22 cellular contexts compared by ENCODE assay signal in genomic region chr1:164644268-164644667, GRCh38.
DNase-seq lines count a peak whose midpoint lies in the region; TF ChIP-seq lines count a peak whose summit lies in the region.
"Had no signal": no experiment of that assay in that cellular context is flagged by ENCODE, and none has a peak within 500 bp of the region (broad histone marks: within the 10 kb centered on the region; RNA-seq: fewer than 3 reads in every experiment).

No MANE protein-coding gene starts in this region.

- no peak overlapping the region; the same call in 1 of the 2 replicates for H3K9ac ChIP-seq in SK-N-SH
- peak overlapping the region; percentile 69 for H3K9ac ChIP-seq in mesenchymal stem cell (ENCODE audit: low read length)
- no peak overlapping the region for H3K9ac ChIP-seq in smooth muscle cell (ENCODE audit: low read depth)

- no peaks in the 10 kb centered on the region for H3K27me3 ChIP-seq in A673 (replicated peaks; ENCODE audit: insufficient read depth, low read depth, low read length, poor library complexity)
- H3K27me3 ChIP-seq in SK-N-SH (ENCODE audit: insufficient read depth), result no peaks in the 10 kb centered on the region
- H3K27me3 ChIP-seq in mesenchymal stem cell (ENCODE audit: control insufficient read depth in 1 of 2, insufficient read depth in 1 of 2, low read length in 2 of 2), result no peaks in the 10 kb centered on the region
- H3K27me3 ChIP-seq in smooth muscle cell (ENCODE audit: low read depth), result no peaks in the 10 kb centered on the region
- H3K27me3 ChIP-seq in suprapubic skin, result no peaks in the 10 kb centered on the region
- H3K27me3 ChIP-seq: BE2C, breast epithelium, right lobe of liver had no signal

- no peak overlapping the region for H2BK5ac ChIP-seq in mesenchymal stem cell (ENCODE audit: low read depth, low read length, poor library complexity, severe bottlenecking)

- BruUV-seq in A673 (replicated peaks; lab: Mats Ljungman, UMichigan), result no TSS peak

- H3K23ac ChIP-seq in mesenchymal stem cell (ENCODE audit: low read length in 2 of 2), result no peak overlapping the region

- H3K9me3 ChIP-seq in A673 (ENCODE audit: low read depth, low read length, poor library complexity, severe bottlenecking), result no peaks in the 10 kb centered on the region
- no peaks in the 10 kb centered on the region for H3K9me3 ChIP-seq in SK-N-SH
- no peaks in the 10 kb centered on the region for H3K9me3 ChIP-seq in mesenchymal stem cell (ENCODE audit: control insufficient read depth, low read length)
- no peaks in the 10 kb centered on the region for H3K9me3 ChIP-seq in smooth muscle cell (replicated peaks; ENCODE audit: low read depth)
- H3K9me3 ChIP-seq in suprapubic skin, result no peaks in the 10 kb centered on the region
- H3K9me3 ChIP-seq: BE2C, breast epithelium, right lobe of liver had no signal

- no peak for TF ChIP-seq CTCF in A673 (conservative IDR thresholded peaks at IDR 0.05; ENCODE audit: low read depth, low read length)
- TF ChIP-seq CTCF in SK-N-SH (IDR thresholded peaks at IDR 0.05), result no peak
- TF ChIP-seq CTCF in smooth muscle cell (IDR thresholded peaks at IDR 0.05; ENCODE audit: borderline replicate concordance, insufficient read depth, poor library complexity, severe bottlenecking), result no peak
- TF ChIP-seq CTCF in suprapubic skin (IDR thresholded peaks at IDR 0.05), result no peak

- no peaks in the 10 kb centered on the region for H3K36me3 ChIP-seq in A673 (ENCODE audit: insufficient read depth, low read length, poor library complexity, severe bottlenecking)
- H3K36me3 ChIP-seq in SK-N-SH (replicated peaks in 1 of 2; ENCODE audit: control insufficient read depth in 1 of 2, insufficient read depth in 2 of 2, low read length in 1 of 2), result peaks cover 0 to 2% of the 10 kb centered on the region in 2 experiments
- H3K36me3 ChIP-seq in mesenchymal stem cell (ENCODE audit: control insufficient read depth in 1 of 2, insufficient read depth in 2 of 2, low read depth in 1 of 2, low read length in 2 of 2), result peaks cover 0 to 11% of the 10 kb centered on the region in 2 experiments
- no peaks in the 10 kb centered on the region for H3K36me3 ChIP-seq in smooth muscle cell (ENCODE audit: low read depth)
- no peaks in the 10 kb centered on the region for H3K36me3 ChIP-seq in suprapubic skin
- H3K36me3 ChIP-seq: BE2C, breast epithelium, right lobe of liver had no signal

- H3K27ac ChIP-seq in A673 (ENCODE audit: low read depth, low read length, poor library complexity, severe bottlenecking), result peak overlapping the region; percentile 87
- peak overlapping the region; percentile 75 to 78 for H3K27ac ChIP-seq in SK-N-SH (ENCODE audit: low read depth in 2 of 2, low read length in 1 of 2)
- no peak overlapping the region for H3K27ac ChIP-seq in mesenchymal stem cell (ENCODE audit: low read length, poor library complexity, severe bottlenecking)
- peak overlapping the region; percentile 63 for H3K27ac ChIP-seq in smooth muscle cell (ENCODE audit: low read depth)
- no peak overlapping the region for H3K27ac ChIP-seq in suprapubic skin
- no peak overlapping the region for H3K27ac ChIP-seq in caudate nucleus (ENCODE audit: low read depth, low read length)
- H3K27ac ChIP-seq: right lobe of liver had no signal

- H3K4ac ChIP-seq in mesenchymal stem cell (ENCODE audit: low read depth in 1 of 2, low read length in 2 of 2), result no peak overlapping the region

- H3K4me2 ChIP-seq in SK-N-SH (peak overlapping the region; percentile 69; the same call in 1 of the 2 replicates), mesenchymal stem cell (ENCODE audit: low read length, poor library complexity, severe bottlenecking) (no peak overlapping the region), smooth muscle cell (peak overlapping the region; percentile 38)

- H4K91ac ChIP-seq in mesenchymal stem cell (ENCODE audit: low read length), result no peak overlapping the region

- H3K4me3 ChIP-seq in A673 (ENCODE audit: low read depth, low read length, poor library complexity, severe bottlenecking) (peak overlapping the region; percentile 2), SK-N-SH (ENCODE audit: low read depth in 2 of 2, low read length in 1 of 2) (no peak overlapping the region), mesenchymal stem cell (ENCODE audit: insufficient read depth in 1 of 2, low read depth in 1 of 2, low read length in 2 of 2) (peak overlapping the region in 1 of 2 experiments; percentile 72), smooth muscle cell (no peak overlapping the region), suprapubic skin (no peak overlapping the region)
- H3K4me3 ChIP-seq: breast epithelium, right lobe of liver had no signal

- H3K79me2 ChIP-seq in SK-N-SH (ENCODE audit: insufficient read depth) (no peaks in the 10 kb centered on the region), smooth muscle cell (ENCODE audit: low read depth) (peaks cover 43% of the 10 kb centered on the region)

- TF ChIP-seq EP300 in SK-N-SH (IDR thresholded peaks at IDR 0.05; ENCODE audit: borderline replicate concordance in 1 of 2, low read depth in 1 of 2, low read length in 1 of 2) (no peak), suprapubic skin (IDR thresholded peaks at IDR 0.05) (no peak)

- H2BK12ac ChIP-seq in mesenchymal stem cell (ENCODE audit: low read length in 2 of 2), result no peak overlapping the region

- H4K20me1 ChIP-seq in SK-N-SH (ENCODE audit: insufficient read depth), result no peaks in the 10 kb centered on the region
- peaks cover 7% of the 10 kb centered on the region for H4K20me1 ChIP-seq in smooth muscle cell (ENCODE audit: low read depth)

- no peak for TF ChIP-seq POLR2A in suprapubic skin (IDR thresholded peaks at IDR 0.05)

- WGBS in SK-N-SH (ENCODE audit: low lambda C conversion rate), result 61% methylated on average over 3 of the region's 3 CpGs
- WGBS in mesenchymal stem cell, result 96% methylated on average over 2 of the region's 3 CpGs
- 89% methylated on average over 3 of the region's 3 CpGs for WGBS in smooth muscle cell (ENCODE audit: low lambda C conversion rate)
- WGBS in suprapubic skin, result 72% methylated on average over 3 of the region's 3 CpGs

- H2AFZ ChIP-seq in SK-N-SH (ENCODE audit: low read depth) (no peak overlapping the region), mesenchymal stem cell (ENCODE audit: low read depth, low read length) (no peak overlapping the region), smooth muscle cell (ENCODE audit: low read depth) (no peak overlapping the region)

- H2BK120ac ChIP-seq in mesenchymal stem cell (ENCODE audit: low read depth, low read length), result no peak overlapping the region

- H4K8ac ChIP-seq in mesenchymal stem cell (ENCODE audit: low read length), result no peak overlapping the region

- H3K9me2 ChIP-seq in SK-N-SH, result no peaks in the 10 kb centered on the region

- POLR2A ChIA-PET in A673 (lab: Charles Lee; ENCODE audit: low non-redundant PET), result no interaction called here
- POLR2A ChIA-PET in SK-N-SH (lab: Yijun Ruan, JAX), result no interaction called here

- DNase-seq in A673 (ENCODE audit: low spot score) (no peak), SK-N-SH (no peak), mesenchymal stem cell (no peak), smooth muscle cell (lab: John Stamatoyannopoulos, UW; ENCODE audit: unreplicated experiment) (no peak), NCI-H2107 (lab: John Stamatoyannopoulos, UW) (no peak), suprapubic skin (ENCODE audit: low spot score in 2 of 2) (no peak), caudate nucleus (lab: John Stamatoyannopoulos, UW) (no peak), KBM-7 (no peak)
- DNase-seq: ACHN; activated CD4-positive, alpha-beta memory T cell treated with anti-CD3 and anti-CD28 coated beads, Interleukin-2, amount 10 ng/mL, durations not matched to agents 7 days and 5 days; activated CD8-positive, alpha-beta memory T cell treated with anti-CD3 and anti-CD28 coated beads, Interleukin-2, amount 50 U/mL, for 48 hours; activated naive CD4-positive, alpha-beta T cell treated with anti-CD3 and anti-CD28 coated beads for 36 hours; amygdala; BE2C; CD8-positive, alpha-beta memory T cell; Karpas-422; NCI-H1930; NCI-H526; NK-92 treated with Interleukin-12 subunit alpha and Interleukin-12 subunit beta, amount 100 ng/mL, for 24 hours; right lobe of liver; stimulated activated CD4-positive, alpha-beta T cell treated with anti-CD3 and anti-CD28 coated beads, Interleukin-4, amount 100 ng/mL, for 4 hours had no signal

- CTCF ChIA-PET in A673 (lab: Charles Lee) (no interaction called here), SK-N-SH (lab: Yijun Ruan, JAX) (interaction anchor here (0.7 kb wide), 1 partner anchor 339 kb away, joined by 3 read pairs; no protein-coding TSS in a partner anchor)

- no peak overlapping the region for H2AK5ac ChIP-seq in mesenchymal stem cell (ENCODE audit: low read length, severe bottlenecking)

- H3K14ac ChIP-seq in mesenchymal stem cell (ENCODE audit: low read length in 2 of 2), result no peak overlapping the region

- peaks cover 10% of the 10 kb centered on the region for H3K79me1 ChIP-seq in mesenchymal stem cell (replicated peaks; ENCODE audit: low read length, poor library complexity, severe bottlenecking)

- intact Hi-C loops in A673 (cut with micrococcal nuclease; ENCODE audit: unreplicated experiment), result no loop called here

- peaks cover 52% of the 10 kb centered on the region for H3K4me1 ChIP-seq in A673 (ENCODE audit: insufficient read depth, low read length, poor library complexity, severe bottlenecking)
- peaks cover 13 to 22% of the 10 kb centered on the region in 2 experiments; a peak in 3 of 4 replicates for H3K4me1 ChIP-seq in SK-N-SH (ENCODE audit: control insufficient read depth in 1 of 2, insufficient read depth in 2 of 2, low read depth in 1 of 2, low read length in 1 of 2)
- H3K4me1 ChIP-seq in mesenchymal stem cell (ENCODE audit: control insufficient read depth, insufficient read depth, low read depth, low read length), result peaks cover 3% of the 10 kb centered on the region
- H3K4me1 ChIP-seq in smooth muscle cell (ENCODE audit: low read depth), result peaks cover 40% of the 10 kb centered on the region
- H3K4me1 ChIP-seq in suprapubic skin, result peaks cover 43% of the 10 kb centered on the region
- H3K4me1 ChIP-seq: BE2C, right lobe of liver had no signal

- in situ Hi-C loops in KBM-7 (cut with MboI; ENCODE audit: low pct_unique_long_range_greater_than_20kb, low sequenced_read_pairs), result no loop called here

- TF ChIP-seq RAD21 in SK-N-SH (IDR thresholded peaks at IDR 0.05; ENCODE audit: low read length), result no peak

- H2BK15ac ChIP-seq in mesenchymal stem cell (ENCODE audit: low read depth, poor library complexity, severe bottlenecking), result no peak overlapping the region

- no peak overlapping the region for H3K18ac ChIP-seq in mesenchymal stem cell (ENCODE audit: low read depth in 1 of 2, low read length in 2 of 2)

- H3F3A ChIP-seq in SK-N-SH (replicated peaks; ENCODE audit: insufficient read depth), result peaks cover 7% of the 10 kb centered on the region
- peaks cover 22% of the 10 kb centered on the region for H3F3A ChIP-seq in smooth muscle cell (ENCODE audit: low read depth)

TF ChIP-seq in SK-N-SH, 30 proteins besides CTCF, POLR2A, EP300 and RAD21 (continues in another document):
- TF ChIP-seq RFX5 (IDR thresholded peaks at IDR 0.05; ENCODE audit: low read length), result no peak
- TF ChIP-seq EZH2phosphoT487 (IDR thresholded peaks at IDR 0.05; ENCODE audit: borderline replicate concordance, low read depth), result no peak
- no peak for TF ChIP-seq GABPA (IDR thresholded peaks at IDR 0.05; ENCODE audit: low read depth)
- no peak for TF ChIP-seq SMC3 (IDR thresholded peaks at IDR 0.05; ENCODE audit: low read depth, low read length)
- no peak for TF ChIP-seq POLR2AphosphoS5 (IDR thresholded peaks at IDR 0.05; ENCODE audit: low read depth, low read length)

Comparison
In these comparisons a context has a peak if more than half of its experiments do, and no peak if none do; other contexts are left out.
1. H3K27ac ChIP-seq: peak in A673 (single experiment), SK-N-SH (2 of 2) and smooth muscle cell (single experiment); none in mesenchymal stem cell (single experiment), suprapubic skin (single experiment) and caudate nucleus (single experiment).